8 cellular contexts compared by ENCODE assay signal in genomic region chr10:132163278-132163765, GRCh38. TPM values are rescaled to one million over a fixed set of nuclear protein-coding genes. Genes with fewer than 3 reads are reported as not detected.
DNase-seq lines count a peak whose midpoint lies in the region; ATAC-seq and TF ChIP-seq lines count a peak whose summit lies in the region.

No MANE protein-coding gene starts in this region.

- DNase-seq in T47D (ENCODE audit: low read depth in 1 of 2, low spot score in 1 of 2) = peak; percentile 45 to 97
- no peak for DNase-seq in breast epithelium (ENCODE audit: low spot score in 2 of 2)
- DNase-seq in RKO (ENCODE audit: low spot score) = peak; percentile 66
- DNase-seq in effector memory CD8-positive, alpha-beta T cell = peak in 2 of 3 experiments; percentile 30 to 34
- peak; percentile 53 to 61 for DNase-seq in stimulated activated CD4-positive, alpha-beta T cell treated with anti-CD3 and anti-CD28 coated beads, Interleukin-15, amount 100 ng/mL, for 48 hours (ENCODE audit: low read depth in 2 of 2)
- DNase-seq in NCI-H510A (lab: John Stamatoyannopoulos, UW) = no peak

- no peak for TF ChIP-seq POLR2A in breast epithelium (IDR thresholded peaks at IDR 0.05)

- no peaks in the 10 kb centered on the region for H3K4me1 ChIP-seq in breast epithelium

- in situ Hi-C loops in T47D (cut with HindIII; ENCODE audit: low pct_unique_long_range_greater_than_20kb, low sequenced_read_pairs) = no loop called here

- peaks cover 22 to 24% of the 10 kb centered on the region in 2 donors for H3K4me1 Mint-ChIP-seq in effector memory CD8-positive, alpha-beta T cell (ENCODE audit: low read depth in 2 of 2)

- H3K4me3 Mint-ChIP-seq in effector memory CD8-positive, alpha-beta T cell = no peak overlapping the region

- H3K4me3 ChIP-seq in breast epithelium = no peak overlapping the region

- no peak for TF ChIP-seq CTCF in breast epithelium (IDR thresholded peaks at IDR 0.05)

- H3K9me3 ChIP-seq in breast epithelium = no peaks in the 10 kb centered on the region

- peaks cover 0 to 6% of the 10 kb centered on the region in 2 donors for H3K9me3 Mint-ChIP-seq in effector memory CD8-positive, alpha-beta T cell

- H3K27me3 Mint-ChIP-seq in effector memory CD8-positive, alpha-beta T cell = peaks cover 5 to 11% of the 10 kb centered on the region in 2 donors

- H3K27ac ChIP-seq in breast epithelium = no peak overlapping the region

- H3K27ac Mint-ChIP-seq in effector memory CD8-positive, alpha-beta T cell = peak overlapping the region in 1 of 2 donors; percentile 26

- H3K36me3 ChIP-seq in breast epithelium = no peaks in the 10 kb centered on the region

- H3K36me3 Mint-ChIP-seq in effector memory CD8-positive, alpha-beta T cell (ENCODE audit: insufficient read depth) = peaks cover 7% of the 10 kb centered on the region

- ATAC-seq in HG03342 (IDR thresholded peaks at IDR 0.05; ENCODE audit: unreplicated experiment) = peak; percentile 73
- ATAC-seq in effector memory CD8-positive, alpha-beta T cell (replicated peaks) = peak; percentile 27
- ATAC-seq in GM21786 (IDR thresholded peaks at IDR 0.05; ENCODE audit: unreplicated experiment) = no peak

- H3K27me3 ChIP-seq in breast epithelium = no peaks in the 10 kb centered on the region

- intact Hi-C loops in breast epithelium (cut with DNase I; ENCODE audit: low total_unique reads) = no loop called here

RNA-seq across cellular contexts. Expression of gene DPYSL4, which starts 23.4 kb away (rescaled TPM):
- 1 to 10 TPM; 1.9 to 2.3 (median 2.1) TPM for total RNA-seq in breast epithelium

Comparison
In these comparisons a context has a peak if more than half of its experiments do, and no peak if none do; other contexts are left out.
1. DNase-seq: peak in T47D (2 of 2), RKO (single experiment), effector memory CD8-positive, alpha-beta T cell (2 of 3) and stimulated activated CD4-positive, alpha-beta T cell treated with anti-CD3 and anti-CD28 coated beads, Interleukin-15, amount 100 ng/mL, for 48 hours (2 of 2); none in breast epithelium (0 of 2) and NCI-H510A (single experiment).